In genomic region chr11:28106351-28107043, GRCh38 we compare ENCODE assay signal across 9 cellular contexts. TPM values are rescaled to one million over a fixed set of nuclear protein-coding genes. Genes with fewer than 3 reads are reported as not detected.
DNase-seq lines count a peak whose midpoint lies in the region; ATAC-seq and TF ChIP-seq lines count a peak whose summit lies in the region.
"Had no signal": no experiment of that assay in that cellular context is flagged by ENCODE, and none has a peak within 500 bp of the region (broad histone marks: within the 10 kb centered on the region; RNA-seq: fewer than 3 reads in every experiment).

No MANE protein-coding gene starts in this region.

- ATAC-seq in SK-N-SH treated with all-trans-retinoic acid at 6 μM for 48 hours = no peak

- H2AFZ ChIP-seq in SK-N-SH (ENCODE audit: low read depth) (peak overlapping the region; percentile 57), trophoblast cell (ENCODE audit: insufficient read depth, low read length, poor library complexity) (no peak overlapping the region)

- H3K4me2 ChIP-seq in SK-N-SH (peak overlapping the region; percentile 86), trophoblast cell (ENCODE audit: low read length) (no peak overlapping the region)

- no peaks in the 10 kb centered on the region for H3K9me3 Mint-ChIP-seq in endodermal cell

- TF ChIP-seq CTCF in SK-N-SH (IDR thresholded peaks at IDR 0.05) (no peak), endodermal cell (conservative IDR thresholded peaks at IDR 0.05) (no peak)

- no peak overlapping the region for H3K27ac Mint-ChIP-seq in endodermal cell

- H3K18ac ChIP-seq in trophoblast cell (ENCODE audit: low read length) = no peak overlapping the region

- no peaks in the 10 kb centered on the region for H3K36me3 Mint-ChIP-seq in endodermal cell (ENCODE audit: low read depth)

- 48% methylated on average over 14 of the region's 14 CpGs for WGBS in SK-N-SH (ENCODE audit: low lambda C conversion rate)
- WGBS in endodermal cell (ENCODE audit: insufficient coverage in 1 of 2, insufficient read length in 1 of 2), 2 experiments = 86 to 95% methylated on average over 6 to 12 of the region's 14 CpGs
- no CpG with 5 or more reads among the region's 14 CpGs for WGBS in trophoblast cell (ENCODE audit: extremely low coverage, insufficient coverage, insufficient read length)

- H2BK120ac ChIP-seq in trophoblast cell (ENCODE audit: insufficient read depth, low read length, poor library complexity) = no peak overlapping the region

- DNase-seq in SK-N-SH = no peak
- DNase-seq in OCI-M1 (lab: John Stamatoyannopoulos, UW) = peak; percentile 30
- DNase-seq in endodermal cell = no peak
- no peak for DNase-seq in trophoblast cell
- DNase-seq in ureter (ENCODE audit: low spot score) = no peak
- no peak for DNase-seq in midbrain (lab: John Stamatoyannopoulos, UW)
- no peak for DNase-seq in COLO668 (lab: John Stamatoyannopoulos, UW; ENCODE audit: unreplicated experiment)

- no peaks in the 10 kb centered on the region for H3K27me3 ChIP-seq in SK-N-SH (ENCODE audit: insufficient read depth)
- no peaks in the 10 kb centered on the region for H3K27me3 ChIP-seq in endodermal cell (ENCODE audit: control insufficient read depth, insufficient read depth, low read length, poor library complexity, severe bottlenecking)
- H3K27me3 ChIP-seq in trophoblast cell (ENCODE audit: insufficient read depth, low read length) = no peaks in the 10 kb centered on the region

- H3K79me2 ChIP-seq in SK-N-SH (ENCODE audit: insufficient read depth) (peaks cover 89% of the 10 kb centered on the region), trophoblast cell (ENCODE audit: control insufficient read depth, insufficient read depth, low read length, poor library complexity) (peaks cover 3% of the 10 kb centered on the region)

- H3K9ac ChIP-seq in SK-N-SH (peak overlapping the region; percentile 85), endodermal cell (ENCODE audit: extremely low read depth, low read length, poor library complexity, severe bottlenecking) (no peak overlapping the region), trophoblast cell (ENCODE audit: low read length) (no peak overlapping the region)

- H3K79me1 ChIP-seq in trophoblast cell (ENCODE audit: low read length) = peaks cover 2% of the 10 kb centered on the region

- H3K36me3 ChIP-seq in SK-N-SH (replicated peaks in 1 of 2; ENCODE audit: control insufficient read depth in 1 of 2, insufficient read depth in 2 of 2, low read length in 1 of 2) = peaks cover 0 to 3% of the 10 kb centered on the region in 2 experiments
- no peaks in the 10 kb centered on the region for H3K36me3 ChIP-seq in endodermal cell (ENCODE audit: control insufficient read depth, insufficient read depth, low read length)
- H3K36me3 ChIP-seq in trophoblast cell (ENCODE audit: control insufficient read depth in 1 of 2, insufficient read depth in 2 of 2, low read length in 2 of 2) = no peaks in the 10 kb centered on the region
- H3K36me3 ChIP-seq: prostate gland had no signal

- H3K4me3 ChIP-seq in SK-N-SH (ENCODE audit: low read depth in 2 of 2, low read length in 1 of 2) = peak overlapping the region; percentile 82 to 87
- peak overlapping the region; percentile 99 for H3K4me3 ChIP-seq in endodermal cell (ENCODE audit: low read length)
- no peak overlapping the region for H3K4me3 ChIP-seq in trophoblast cell (ENCODE audit: low read depth, low read length)

- H4K91ac ChIP-seq in trophoblast cell (ENCODE audit: low read depth, low read length) = no peak overlapping the region

- no peak overlapping the region for H4K12ac ChIP-seq in trophoblast cell (ENCODE audit: low read depth, low read length)

- no peak overlapping the region for H2AK5ac ChIP-seq in trophoblast cell (ENCODE audit: low read length)

- CTCF ChIA-PET in SK-N-SH (lab: Yijun Ruan, JAX) = interaction anchor here (0.6 to 1.4 kb wide), 3 partner anchors 18 to 407 kb away, joined by 3 to 4 read pairs (median 3); no protein-coding TSS in a partner anchor

- no peak for TF ChIP-seq RAD21 in SK-N-SH (IDR thresholded peaks at IDR 0.05; ENCODE audit: low read length)

- no peak overlapping the region for H3K14ac ChIP-seq in trophoblast cell (ENCODE audit: low read length)

- peak overlapping the region; percentile 89 for H3K4ac ChIP-seq in trophoblast cell (ENCODE audit: low read depth, low read length)

- H3K27ac ChIP-seq in SK-N-SH (ENCODE audit: low read depth in 2 of 2, low read length in 1 of 2) (peak overlapping the region; percentile 73 to 91; a peak in 3 of 4 replicates), endodermal cell (ENCODE audit: low read depth, low read length) (no peak overlapping the region), trophoblast cell (ENCODE audit: low read depth, low read length) (no peak overlapping the region)

- H2BK5ac ChIP-seq in trophoblast cell (ENCODE audit: low read depth, low read length, poor library complexity) = no peak overlapping the region

- H3K9me2 ChIP-seq in SK-N-SH = no peaks in the 10 kb centered on the region

- peaks cover 17 to 51% of the 10 kb centered on the region in 2 experiments; a peak in 3 of 4 replicates for H3K4me1 ChIP-seq in SK-N-SH (ENCODE audit: control insufficient read depth in 1 of 2, insufficient read depth in 2 of 2, low read depth in 1 of 2, low read length in 1 of 2)
- H3K4me1 ChIP-seq in endodermal cell (ENCODE audit: control insufficient read depth, insufficient read depth, low read length) = peaks cover 4% of the 10 kb centered on the region
- no peaks in the 10 kb centered on the region for H3K4me1 ChIP-seq in trophoblast cell (ENCODE audit: control insufficient read depth in 1 of 2, insufficient read depth in 2 of 2, low read length in 2 of 2)

- H3F3A ChIP-seq in SK-N-SH (replicated peaks; ENCODE audit: insufficient read depth) = peaks cover 22% of the 10 kb centered on the region

- H3K27me3 Mint-ChIP-seq in endodermal cell (ENCODE audit: insufficient read depth) = no peaks in the 10 kb centered on the region

- no peak overlapping the region for H3K23ac ChIP-seq in trophoblast cell (ENCODE audit: low read length)

- H3K4me3 Mint-ChIP-seq in endodermal cell = peak overlapping the region; percentile 96

- H2BK12ac ChIP-seq in trophoblast cell (ENCODE audit: low read length) = no peak overlapping the region

- no peaks in the 10 kb centered on the region for H4K20me1 ChIP-seq in SK-N-SH (ENCODE audit: insufficient read depth)

- peaks cover 23% of the 10 kb centered on the region for H3K4me1 Mint-ChIP-seq in endodermal cell

- H3K9me3 ChIP-seq in SK-N-SH = no peaks in the 10 kb centered on the region
- H3K9me3 ChIP-seq in endodermal cell (ENCODE audit: control insufficient read depth, low read length) = no peaks in the 10 kb centered on the region
- no peaks in the 10 kb centered on the region for H3K9me3 ChIP-seq in trophoblast cell (ENCODE audit: insufficient read depth, low read depth, low read length)
- H3K9me3 ChIP-seq: prostate gland had no signal

- no peak for TF ChIP-seq EP300 in SK-N-SH (IDR thresholded peaks at IDR 0.05; ENCODE audit: borderline replicate concordance in 1 of 2, low read depth in 1 of 2, low read length in 1 of 2)

- H4K8ac ChIP-seq in trophoblast cell (ENCODE audit: low read depth, low read length) = no peak overlapping the region

- POLR2A ChIA-PET in SK-N-SH (lab: Yijun Ruan, JAX) = no interaction called here

TF ChIP-seq in SK-N-SH, 30 proteins besides CTCF, POLR2A, EP300 and RAD21 (continues in another document):
- TF ChIP-seq JUND (IDR thresholded peaks at IDR 0.05) = no peak
- no peak for TF ChIP-seq NFIC (IDR thresholded peaks at IDR 0.05; ENCODE audit: borderline replicate concordance)
- TF ChIP-seq FOSL2 (IDR thresholded peaks at IDR 0.05; ENCODE audit: borderline replicate concordance, low read depth) = no peak
- no peak for TF ChIP-seq POLR2AphosphoS5 (IDR thresholded peaks at IDR 0.05; ENCODE audit: low read depth, low read length)
- no peak for TF ChIP-seq TAF1 (IDR thresholded peaks at IDR 0.05; ENCODE audit: borderline replicate concordance, low read depth, low read length)
- TF ChIP-seq YY1 (IDR thresholded peaks at IDR 0.05; ENCODE audit: low read depth) = no peak

TF ChIP-seq in SK-N-SH treated with all-trans-retinoic acid at 6 μM for 48 hours, 23 proteins besides CTCF, POLR2A, EP300 and RAD21 (continues in another document):
- TF ChIP-seq CREB5 (CRISPR knock-in tag; IDR thresholded peaks at IDR 0.05; ENCODE audit: low read depth) (no peak), CSDC2 (CRISPR knock-in tag; IDR thresholded peaks at IDR 0.05) (no peak), ESRRG (CRISPR knock-in tag; IDR thresholded peaks at IDR 0.05) (no peak)

RNA-seq across cellular contexts. Expression of gene KIF18A, which starts 1.5 kb away (rescaled TPM):
- polyA plus RNA-seq in SK-N-SH (2012; rRNA removed) = 3.8 and 3.9 TPM in 2 replicates
- polyA plus RNA-seq in SK-N-SH (2012; cell fraction: cytosol; rRNA removed) = 4.6 and 5.6 TPM in 2 replicates
- polyA plus RNA-seq in SK-N-SH (2012; cell fraction: nucleus; rRNA removed) = 3.0 and 6.7 TPM in 2 replicates
- 10 to 100 TPM; 17.7 to 24.4 TPM for total RNA-seq in endodermal cell
- polyA plus RNA-seq in endodermal cell (2013, experiment 1 of 2) = 24.4 TPM
- polyA plus RNA-seq in endodermal cell (2013, experiment 2 of 2) = 29.5 TPM
- polyA plus RNA-seq in trophoblast cell (2013) = 8.5 and 9.5 TPM in 2 replicates
- total RNA-seq in ureter = 0.86 TPM

RNA-seq across cellular contexts. Expression of gene METTL15, which starts 1.7 kb away (rescaled TPM):
- polyA plus RNA-seq in SK-N-SH (2012; rRNA removed) = 4.7 and 7.1 TPM in 2 replicates
- polyA plus RNA-seq in SK-N-SH (2012; cell fraction: cytosol; rRNA removed) = 5.6 and 6.4 TPM in 2 replicates
- 3.9 and 8.0 TPM in 2 replicates for polyA plus RNA-seq in SK-N-SH (2012; cell fraction: nucleus; rRNA removed)
- 10 to 100 TPM; 17.1 to 20.4 TPM for total RNA-seq in endodermal cell
- polyA plus RNA-seq in endodermal cell (2013, experiment 1 of 2) = 10.7 TPM
- polyA plus RNA-seq in endodermal cell (2013, experiment 2 of 2) = 13.1 TPM
- 5.1 and 6.1 TPM in 2 replicates for polyA plus RNA-seq in trophoblast cell (2013)
- total RNA-seq in ureter = 23.2 TPM

Comparison
In these comparisons a context has a peak if more than half of its experiments do, and no peak if none do; other contexts are left out.
1. H3K27ac ChIP-seq: peak in SK-N-SH (2 of 2); none in endodermal cell (single experiment) and trophoblast cell (single experiment).
2. RNA of gene KIF18A, which starts 1.5 kb away (total RNA-seq): 17.7 to 24.4 TPM in endodermal cell; 0.86 TPM in ureter (single experiment); every median in the first group is over 10 times any median in the second.